ENCODE assay signal across 32 cellular contexts in the genomic region with DNA sequence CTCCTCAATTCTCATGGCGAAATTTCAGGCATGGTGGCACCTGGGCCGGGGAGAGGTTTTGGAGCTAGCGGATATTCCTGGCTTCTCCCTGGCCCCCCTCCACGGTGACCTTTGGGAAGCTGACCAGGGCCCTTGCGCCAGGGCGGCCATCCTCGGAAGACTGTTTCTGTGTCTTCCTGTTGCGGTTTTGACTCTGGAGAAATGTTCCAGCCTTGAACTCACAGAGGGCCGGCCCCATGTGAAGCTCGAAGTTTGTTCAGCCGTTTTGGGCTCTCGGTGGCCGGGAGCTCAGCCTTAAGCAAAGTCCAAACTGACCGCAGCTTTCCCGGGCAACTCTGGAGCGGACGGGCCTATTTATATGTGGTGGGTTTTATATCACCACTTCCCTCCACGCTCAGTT. TPM values are rescaled to one million over a fixed set of nuclear protein-coding genes. Genes with fewer than 3 reads are reported as not detected.
"Had no signal": no experiment of that assay in that cellular context is flagged by ENCODE, and none has a peak within 500 bp of the region (broad histone marks: within the 10 kb centered on the region; RNA-seq: fewer than 3 reads in every experiment).

No MANE protein-coding gene starts in this region.

- H3K27ac ChIP-seq: adrenal gland, brain microvascular endothelial cell, epithelial cell of prostate, esophagus squamous epithelium, gastroesophageal sphincter, heart right ventricle, WERI-Rb-1 had no signal

- H3K9me3 Mint-ChIP-seq: activated B cell treated with CpG ODN at 0.5 μM for 24 hours; activated CD8-positive, alpha-beta T cell treated with anti-CD3 and anti-CD28 coated beads for 36 hours; activated naive CD4-positive, alpha-beta T cell treated with anti-CD3 and anti-CD28 coated beads for 36 hours; activated naive CD4-positive, alpha-beta T cell treated with anti-CD3 and anti-CD28 coated beads, Interleukin-2, amount 50 U/mL, for 24 hours; activated naive CD8-positive, alpha-beta T cell treated with anti-CD3 and anti-CD28 coated beads for 36 hours; activated naive CD8-positive, alpha-beta T cell treated with anti-CD3 and anti-CD28 coated beads, Interleukin-2, amount 50 U/mL, for 24 hours; activated T-cell treated with anti-CD3 and anti-CD28 coated beads, Interleukin-2, amount 50 U/mL, for 4 hours; activated T-helper 2 cell treated with anti-CD3 and anti-CD28 coated beads, Interferon-gamma antibody, Interleukin-2, Interleukin-4, amounts not matched to agents 10 μg/mL and 5 μg/mL and 100 μg/mL, durations not matched to agents 14 hours and 24 hours and 36 hours; effector memory CD8-positive, alpha-beta T cell had no signal

- DNase-seq: activated B cell treated with CpG ODN at 0.5 μM for 24 hours; activated CD4-positive, alpha-beta T cell treated with anti-CD3 and anti-CD28 coated beads for 48 hours; activated CD4-positive, alpha-beta T cell treated with anti-CD3 and anti-CD28 coated beads, Interleukin-2, amount 50 U/mL, for 1 hour; activated CD4-positive, alpha-beta T cell treated with anti-CD3 and anti-CD28 coated beads, Interleukin-2, amount 50 U/mL, for 48 hours; activated CD8-positive, alpha-beta memory T cell treated with anti-CD3 and anti-CD28 coated beads for 24 hours; activated CD8-positive, alpha-beta T cell treated with anti-CD3 and anti-CD28 coated beads for 36 hours; activated effector memory CD4-positive, alpha-beta T cell treated with anti-CD3 and anti-CD28 coated beads, Interleukin-2, amount 50 U/mL, for 16 hours; activated naive CD4-positive, alpha-beta T cell treated with anti-CD3 and anti-CD28 coated beads for 36 hours; activated naive CD8-positive, alpha-beta T cell treated with anti-CD3 and anti-CD28 coated beads for 36 hours; activated naive CD8-positive, alpha-beta T cell treated with anti-CD3 and anti-CD28 coated beads, Interleukin-2, amount 50 U/mL, for 24 hours; activated T-cell treated with anti-CD3 and anti-CD28 coated beads, Interleukin-2, amount 50 U/mL, for 4 hours; adrenal gland; amygdala; aorta; brain microvascular endothelial cell; caudate nucleus; cortex of kidney; dermis blood vessel endothelial cell; effector CD4-positive, alpha-beta T cell; effector memory CD8-positive, alpha-beta T cell; esophagus squamous epithelium; foreskin melanocyte; heart right ventricle; T-helper 2 cell; WERI-Rb-1 had no signal

- H3K4me3 Mint-ChIP-seq: activated B cell treated with CpG ODN at 0.5 μM for 24 hours; activated CD8-positive, alpha-beta T cell treated with anti-CD3 and anti-CD28 coated beads for 36 hours; activated naive CD4-positive, alpha-beta T cell treated with anti-CD3 and anti-CD28 coated beads for 36 hours; activated naive CD4-positive, alpha-beta T cell treated with anti-CD3 and anti-CD28 coated beads, Interleukin-2, amount 50 U/mL, for 24 hours; activated naive CD8-positive, alpha-beta T cell treated with anti-CD3 and anti-CD28 coated beads for 36 hours; activated naive CD8-positive, alpha-beta T cell treated with anti-CD3 and anti-CD28 coated beads, Interleukin-2, amount 50 U/mL, for 24 hours; activated T-cell treated with anti-CD3 and anti-CD28 coated beads, Interleukin-2, amount 50 U/mL, for 4 hours; effector memory CD8-positive, alpha-beta T cell had no signal

- H3K4me1 Mint-ChIP-seq: activated naive CD4-positive, alpha-beta T cell treated with anti-CD3 and anti-CD28 coated beads, Interleukin-2, amount 50 U/mL, for 24 hours; activated naive CD8-positive, alpha-beta T cell treated with anti-CD3 and anti-CD28 coated beads for 36 hours; activated naive CD8-positive, alpha-beta T cell treated with anti-CD3 and anti-CD28 coated beads, Interleukin-2, amount 50 U/mL, for 24 hours had no signal

- H3K9me3 ChIP-seq: adrenal gland, esophagus squamous epithelium, gastroesophageal sphincter, heart right ventricle had no signal

- H3K27me3 Mint-ChIP-seq: activated naive CD4-positive, alpha-beta T cell treated with anti-CD3 and anti-CD28 coated beads, Interleukin-2, amount 50 U/mL, for 24 hours; activated naive CD8-positive, alpha-beta T cell treated with anti-CD3 and anti-CD28 coated beads for 36 hours had no signal

- H3K27ac Mint-ChIP-seq: activated B cell treated with CpG ODN at 0.5 μM for 24 hours; activated CD8-positive, alpha-beta T cell treated with anti-CD3 and anti-CD28 coated beads for 36 hours; activated naive CD4-positive, alpha-beta T cell treated with anti-CD3 and anti-CD28 coated beads for 36 hours; activated naive CD4-positive, alpha-beta T cell treated with anti-CD3 and anti-CD28 coated beads, Interleukin-2, amount 50 U/mL, for 24 hours; activated naive CD8-positive, alpha-beta T cell treated with anti-CD3 and anti-CD28 coated beads for 36 hours; activated naive CD8-positive, alpha-beta T cell treated with anti-CD3 and anti-CD28 coated beads, Interleukin-2, amount 50 U/mL, for 24 hours; activated T-helper 2 cell treated with anti-CD3 and anti-CD28 coated beads, Interferon-gamma antibody, Interleukin-2, Interleukin-4, amounts not matched to agents 10 μg/mL and 5 μg/mL and 100 μg/mL, durations not matched to agents 14 hours and 24 hours and 36 hours; effector memory CD8-positive, alpha-beta T cell had no signal

- H3K4me3 ChIP-seq: adrenal gland, esophagus squamous epithelium, gastroesophageal sphincter, heart right ventricle had no signal

- H3K27me3 ChIP-seq: adrenal gland, brain microvascular endothelial cell, esophagus squamous epithelium, gastroesophageal sphincter had no signal

- H3K36me3 Mint-ChIP-seq: activated naive CD4-positive, alpha-beta T cell treated with anti-CD3 and anti-CD28 coated beads, Interleukin-2, amount 50 U/mL, for 24 hours; activated naive CD8-positive, alpha-beta T cell treated with anti-CD3 and anti-CD28 coated beads for 36 hours had no signal

- H3K4me1 ChIP-seq: adrenal gland, gastroesophageal sphincter had no signal

- H3K36me3 ChIP-seq: adrenal gland, brain microvascular endothelial cell, esophagus squamous epithelium, gastroesophageal sphincter, heart right ventricle, WERI-Rb-1 had no signal

RNA-seq across cellular contexts. Expression of gene WNT4, which starts 17.0 kb away (rescaled TPM):
- total RNA-seq: activated CD8-positive, alpha-beta T cell treated with anti-CD3 and anti-CD28 coated beads for 36 hours; activated naive CD4-positive, alpha-beta T cell treated with anti-CD3 and anti-CD28 coated beads for 36 hours; activated naive CD8-positive, alpha-beta T cell treated with anti-CD3 and anti-CD28 coated beads for 36 hours; activated T-cell treated with anti-CD3 and anti-CD28 coated beads, Interleukin-2, amount 50 U/mL, for 4 hours; activated T-helper 2 cell treated with anti-CD3 and anti-CD28 coated beads, Interferon-gamma antibody, Interleukin-2, Interleukin-4, amounts not matched to agents 10 μg/mL and 5 μg/mL and 100 μg/mL, durations not matched to agents 14 hours and 24 hours and 36 hours; aorta; endothelial cell of umbilical vein; T-helper 1 cell treated with Interleukin-12 subunit alpha and Interleukin-12 subunit beta and Interleukin-4 antibody, amounts not matched to agents 30 ng/mL and 1 ng/mL, for 36 hours had no signal
- polyA plus RNA-seq: aorta, fibroblast of lung had no signal
